2 cellular contexts compared by ENCODE assay signal in the genomic region with DNA sequence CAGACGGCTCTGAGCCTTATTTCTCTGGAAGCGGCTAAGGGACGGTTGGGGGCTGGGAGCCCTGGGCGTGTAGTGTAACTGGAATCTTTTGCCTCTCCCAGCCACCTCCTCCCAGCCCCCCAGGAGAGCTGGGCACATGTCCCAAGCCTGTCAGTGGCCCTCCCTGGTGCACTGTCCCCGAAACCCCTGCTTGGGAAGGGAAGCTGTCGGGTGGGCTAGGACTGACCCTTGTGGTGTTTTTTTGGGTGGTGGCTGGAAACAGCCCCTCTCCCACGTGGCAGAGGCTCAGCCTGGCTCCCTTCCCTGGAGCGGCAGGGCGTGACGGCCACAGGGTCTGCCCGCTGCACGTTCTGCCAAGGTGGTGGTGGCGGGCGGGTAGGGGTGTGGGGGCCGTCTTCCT.
A peak's percentile ranks its signal among the peaks of the same experiment; 100 is the strongest.
TF ChIP-seq lines count a peak whose summit lies in the region.

No MANE protein-coding gene starts in this region.

TF ChIP-seq in HEK293, 187 proteins besides CTCF, POLR2A, EP300 and RAD21:
- TF ChIP-seq GLIS1 (tag by site-specific recombination; IDR thresholded peaks at IDR 0.05) = peak; percentile 37

TF ChIP-seq in Ishikawa, 13 proteins besides CTCF, POLR2A, EP300 and RAD21:
- 0 out of 2 replicates have a peak, but pooled peaks have one; percentile 55 for TF ChIP-seq ZBTB7A (IDR thresholded peaks at IDR 0.05; ENCODE audit: low read depth)
